In genomic region chr22:44028091-44028490, GRCh38 we compare ENCODE assay signal across 1 cellular context.
TF ChIP-seq lines count a peak whose summit lies in the region.

No MANE protein-coding gene starts in this region.

TF ChIP-seq in endothelial cell of umbilical vein, 7 proteins besides CTCF, POLR2A, EP300 and RAD21 (continued from another document):
- no peak for TF ChIP-seq EZH2 (IDR thresholded peaks at IDR 0.05; ENCODE audit: borderline replicate concordance, low read depth, low read length, severe bottlenecking)
- no peak for TF ChIP-seq MYC (IDR thresholded peaks at IDR 0.05; ENCODE audit: low read depth, low read length)
- TF ChIP-seq, protein P1, sequence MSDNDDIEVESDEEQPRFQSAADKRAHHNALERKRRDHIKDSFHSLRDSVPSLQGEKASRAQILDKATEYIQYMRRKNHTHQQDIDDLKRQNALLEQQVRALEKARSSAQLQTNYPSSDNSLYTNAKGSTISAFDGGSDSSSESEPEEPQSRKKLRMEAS (IDR thresholded peaks at IDR 0.05; ENCODE audit: insufficient read depth, insufficient read length): no peak
- TF ChIP-seq FOS (IDR thresholded peaks at IDR 0.05; ENCODE audit: borderline replicate concordance, insufficient read depth, low read length): no peak
